Comparison of ENCODE assay signal across 8 cellular contexts in genomic region chr2:64283641-64284371, GRCh38.
DNase-seq lines count a peak whose midpoint lies in the region; ATAC-seq, FAIRE-seq and TF ChIP-seq lines count a peak whose summit lies in the region.

No MANE protein-coding gene starts in this region.

- no peak overlapping the region for H3K27ac Mint-ChIP-seq in endothelial cell (ENCODE audit: unreplicated experiment)

- peaks cover 0 to 28% (median 10%) of the 10 kb centered on the region in 4 donors for H3K4me1 ChIP-seq in tibial nerve

- DNase-seq in GM12891 (ENCODE audit: insufficient read length, low spot score) (no peak), fibroblast of villous mesenchyme (ENCODE audit: low read depth) (peak; percentile 93), inferior parietal cortex (ENCODE audit: extremely low spot score) (no peak), cerebellar nuclear complex (lab: John Stamatoyannopoulos, UW) (no peak), endothelial cell (ENCODE audit: low spot score) (no peak), tibial nerve (ENCODE audit: low spot score in 2 of 2) (no peak)
- DNase-seq in Jurkat, Clone E6-1 (ENCODE audit: low read depth, low spot score): peak; percentile 21

- no peaks in the 10 kb centered on the region for H3K27me3 Mint-ChIP-seq in endothelial cell (ENCODE audit: unreplicated experiment)

- H3K27ac ChIP-seq in tibial nerve: peak overlapping the region in 2 of 4 donors; percentile 52 to 68

- TF ChIP-seq CTCF in fibroblast of villous mesenchyme (IDR thresholded peaks at IDR 0.05; ENCODE audit: insufficient read depth, low read depth, low read length): no peak
- no peak for TF ChIP-seq CTCF in endothelial cell (IDR thresholded peaks at IDR 0.05; ENCODE audit: unreplicated experiment)
- TF ChIP-seq CTCF in tibial nerve (IDR thresholded peaks at IDR 0.05): no peak

- 54 to 62% methylated on average over 16 of the region's 16 CpGs for WGBS in tibial nerve, 2 donors

- H3K9me3 ChIP-seq in tibial nerve: no peaks in the 10 kb centered on the region

- H3K36me3 ChIP-seq in tibial nerve: no peaks in the 10 kb centered on the region

- H3K4me3 Mint-ChIP-seq in endothelial cell (ENCODE audit: unreplicated experiment): no peak overlapping the region

- no peaks in the 10 kb centered on the region for H3K9me3 Mint-ChIP-seq in endothelial cell (ENCODE audit: unreplicated experiment)

- TF ChIP-seq POLR2A in GM12891 (IDR thresholded peaks at IDR 0.05; ENCODE audit: low read depth, low read length) (no peak), tibial nerve (IDR thresholded peaks at IDR 0.05) (no peak)

- ATAC-seq in GM21423 (IDR thresholded peaks at IDR 0.05; ENCODE audit: unreplicated experiment): peak; percentile 91

- peaks cover 7% of the 10 kb centered on the region for H3K4me1 Mint-ChIP-seq in endothelial cell (ENCODE audit: unreplicated experiment)

- no peak for TF ChIP-seq EP300 in tibial nerve (IDR thresholded peaks at IDR 0.05)

- no peaks in the 10 kb centered on the region for H3K36me3 Mint-ChIP-seq in endothelial cell (ENCODE audit: low read depth, unreplicated experiment)

- peak; percentile 80 for FAIRE-seq in GM12891 (lab: Jason Lieb, UNC)

- no peak overlapping the region for H3K4me3 ChIP-seq in Jurkat, Clone E6-1 (ENCODE audit: low read length)
- H3K4me3 ChIP-seq in fibroblast of villous mesenchyme (ENCODE audit: low read depth, low read length) (peak overlapping the region; percentile 9), tibial nerve (peak overlapping the region in 1 of 4 donors; percentile 16)

- H3K27me3 ChIP-seq in tibial nerve: no peaks in the 10 kb centered on the region

TF ChIP-seq in GM12891, 5 proteins besides CTCF, POLR2A, EP300 and RAD21:
- TF ChIP-seq PAX5 (IDR thresholded peaks at IDR 0.05; ENCODE audit: insufficient read depth, low read length, severe bottlenecking) (no peak), POLR2AphosphoS5 (IDR thresholded peaks at IDR 0.05; ENCODE audit: low read depth, low read length) (no peak), SPI1 (IDR thresholded peaks at IDR 0.05; ENCODE audit: low read depth, low read length) (peak; percentile 30; the same call in 1 of the 2 replicates), POU2F2 (IDR thresholded peaks at IDR 0.05; ENCODE audit: low read depth, low read length) (no peak)

Comparison
In these comparisons a context has a peak if more than half of its experiments do, and no peak if none do; other contexts are left out.
1. DNase-seq: peak in Jurkat, Clone E6-1 (single experiment) and fibroblast of villous mesenchyme (single experiment); none in GM12891 (single experiment), inferior parietal cortex (single experiment), cerebellar nuclear complex (0 of 2), endothelial cell (single experiment) and tibial nerve (0 of 2).